ENCODE assay signal across 1 cellular context in genomic region chr11:49995559-49995958, GRCh38.
TF ChIP-seq lines count a peak whose summit lies in the region.

No MANE protein-coding gene starts in this region.

TF ChIP-seq in HepG2, 621 proteins besides CTCF, POLR2A, EP300 and RAD21:
- TF ChIP-seq NFIC (IDR thresholded peaks at IDR 0.05; ENCODE audit: low read length) (peak; percentile 69; the same call in 1 of the 2 replicates), LCORL (IDR thresholded peaks at IDR 0.05) (peak; percentile 83), LCORL (CRISPR knock-in tag; IDR thresholded peaks at IDR 0.05) (no peak), ZNF639 (CRISPR knock-in tag; conservative IDR thresholded peaks at IDR 0.05) (no peak), SMC3 (IDR thresholded peaks at IDR 0.05; ENCODE audit: low read length) (peak; percentile 45), ZFAT (CRISPR knock-in tag; conservative IDR thresholded peaks at IDR 0.05) (no peak), RFXANK (CRISPR knock-in tag; IDR thresholded peaks at IDR 0.05) (no peak), STAG1 (CRISPR knock-in tag; IDR thresholded peaks at IDR 0.05) (peak; percentile 69)
- TF ChIP-seq, protein P1, sequence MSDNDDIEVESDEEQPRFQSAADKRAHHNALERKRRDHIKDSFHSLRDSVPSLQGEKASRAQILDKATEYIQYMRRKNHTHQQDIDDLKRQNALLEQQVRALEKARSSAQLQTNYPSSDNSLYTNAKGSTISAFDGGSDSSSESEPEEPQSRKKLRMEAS (IDR thresholded peaks at IDR 0.05) = peak; percentile 37; the same call in 1 of the 2 replicates
